Comparison of ENCODE assay signal across 16 cellular contexts in genomic region chr12:31214626-31215520, GRCh38.
DNase-seq lines count a peak whose midpoint lies in the region; ATAC-seq and TF ChIP-seq lines count a peak whose summit lies in the region.
"Had no signal": no experiment of that assay in that cellular context is flagged by ENCODE, and none has a peak within 500 bp of the region (broad histone marks: within the 10 kb centered on the region; RNA-seq: fewer than 3 reads in every experiment).

No MANE protein-coding gene starts in this region.

- H3K9me3 Mint-ChIP-seq in MCF 10A (ENCODE audit: unreplicated experiment): no peaks in the 10 kb centered on the region
- H3K9me3 Mint-ChIP-seq in chondrocyte (ENCODE audit: low read depth): no peaks in the 10 kb centered on the region
- H3K9me3 Mint-ChIP-seq in T-cell: no peaks in the 10 kb centered on the region
- H3K9me3 Mint-ChIP-seq in activated T-helper 1 cell treated with anti-CD3 and anti-CD28 coated beads, Interleukin-12 subunit alpha, Interleukin-12 subunit beta, Interleukin-2, Interleukin-4 antibody, amounts not matched to agents 30 ng/mL and 10 ng/mL and 1 ng/mL, durations not matched to agents 14 hours and 24 hours and 36 hours: no peaks in the 10 kb centered on the region
- H3K9me3 Mint-ChIP-seq: CD4-positive, alpha-beta memory T cell; HFFc6 had no signal

- H3K27ac Mint-ChIP-seq in MCF 10A (ENCODE audit: low read depth, unreplicated experiment): no peak overlapping the region
- no peak overlapping the region for H3K27ac Mint-ChIP-seq in chondrocyte (ENCODE audit: unreplicated experiment)
- no peak overlapping the region for H3K27ac Mint-ChIP-seq in T-cell
- no peak overlapping the region for H3K27ac Mint-ChIP-seq in activated T-helper 1 cell treated with anti-CD3 and anti-CD28 coated beads, Interleukin-12 subunit alpha, Interleukin-12 subunit beta, Interleukin-2, Interleukin-4 antibody, amounts not matched to agents 30 ng/mL and 10 ng/mL and 1 ng/mL, durations not matched to agents 14 hours and 24 hours and 36 hours
- H3K27ac Mint-ChIP-seq: CD14-positive monocyte; CD4-positive, alpha-beta memory T cell; HFFc6 had no signal

- H3K4me1 ChIP-seq in mammary epithelial cell (ENCODE audit: insufficient read depth, low read length) (peaks cover 17% of the 10 kb centered on the region), osteoblast (ENCODE audit: insufficient read depth, low read length) (no peaks in the 10 kb centered on the region), colonic mucosa (no peaks in the 10 kb centered on the region)
- H3K4me1 ChIP-seq: BLaER1 had no signal

- TF ChIP-seq CTCF in mammary epithelial cell (conservative IDR thresholded peaks at IDR 0.05 in 1 of 2, IDR thresholded peaks at IDR 0.05 in 1 of 2; ENCODE audit: extremely low read depth in 1 of 2, insufficient read depth in 1 of 2, low read depth in 1 of 2, low read length in 2 of 2) (no peak), MCF 10A (IDR thresholded peaks at IDR 0.05; ENCODE audit: unreplicated experiment) (no peak), chondrocyte (IDR thresholded peaks at IDR 0.05) (no peak), osteoblast (IDR thresholded peaks at IDR 0.05; ENCODE audit: extremely low read depth, low read depth, low read length) (no peak), colonic mucosa (IDR thresholded peaks at IDR 0.05) (no peak)

- H3K27me3 ChIP-seq in mammary epithelial cell (ENCODE audit: insufficient read depth, low read length): peaks cover 4% of the 10 kb centered on the region
- peaks cover 13% of the 10 kb centered on the region for H3K27me3 ChIP-seq in osteoblast (ENCODE audit: insufficient read depth, low read length)
- H3K27me3 ChIP-seq in colonic mucosa: no peaks in the 10 kb centered on the region
- H3K27me3 ChIP-seq: BLaER1 had no signal

- H2AFZ ChIP-seq in mammary epithelial cell (ENCODE audit: low read depth, low read length): peak overlapping the region; percentile 6
- H2AFZ ChIP-seq in osteoblast (ENCODE audit: low read length): no peak overlapping the region

- H3K4me3 Mint-ChIP-seq in MCF 10A (ENCODE audit: unreplicated experiment): no peak overlapping the region
- H3K4me3 Mint-ChIP-seq in chondrocyte (ENCODE audit: unreplicated experiment): no peak overlapping the region
- H3K4me3 Mint-ChIP-seq in T-cell: no peak overlapping the region
- no peak overlapping the region for H3K4me3 Mint-ChIP-seq in activated T-helper 1 cell treated with anti-CD3 and anti-CD28 coated beads, Interleukin-12 subunit alpha, Interleukin-12 subunit beta, Interleukin-2, Interleukin-4 antibody, amounts not matched to agents 30 ng/mL and 10 ng/mL and 1 ng/mL, durations not matched to agents 14 hours and 24 hours and 36 hours
- H3K4me3 Mint-ChIP-seq: CD14-positive monocyte; CD4-positive, alpha-beta memory T cell; HFFc6 had no signal

- no peak for ATAC-seq in T-cell (replicated peaks in 1 of 4)

- POLR2A ChIA-PET in MCF 10A (lab: Yijun Ruan, JAX): no interaction called here
- POLR2A ChIA-PET in T-cell (lab: Charles Lee): no interaction called here

- H3K79me2 ChIP-seq in mammary epithelial cell (ENCODE audit: insufficient read depth, low read length): no peaks in the 10 kb centered on the region
- H3K79me2 ChIP-seq in osteoblast (ENCODE audit: insufficient read depth, low read length): no peaks in the 10 kb centered on the region

- in situ Hi-C loops in mammary epithelial cell (cut with MboI; ENCODE audit: low sequenced_read_pairs in 2 of 2): no loop called here

- dilution Hi-C loops in mammary epithelial cell (cut with HindIII; ENCODE audit: low sequenced_read_pairs): no loop called here

- peak overlapping the region; percentile 15 for H3K4me2 ChIP-seq in mammary epithelial cell (ENCODE audit: insufficient read depth, low read depth, low read length)
- no peak overlapping the region for H3K4me2 ChIP-seq in osteoblast (ENCODE audit: insufficient read depth, low read length)
- H3K4me2 ChIP-seq: BLaER1 had no signal

- H3K4me1 Mint-ChIP-seq in MCF 10A (ENCODE audit: insufficient read depth, unreplicated experiment) (peaks cover 6% of the 10 kb centered on the region), chondrocyte (ENCODE audit: low read depth) (no peaks in the 10 kb centered on the region), T-cell (no peaks in the 10 kb centered on the region)
- H3K4me1 Mint-ChIP-seq in activated T-helper 1 cell treated with anti-CD3 and anti-CD28 coated beads, Interleukin-12 subunit alpha, Interleukin-12 subunit beta, Interleukin-2, Interleukin-4 antibody, amounts not matched to agents 30 ng/mL and 10 ng/mL and 1 ng/mL, durations not matched to agents 14 hours and 24 hours and 36 hours (ENCODE audit: low read depth): no peaks in the 10 kb centered on the region
- H3K4me1 Mint-ChIP-seq: CD14-positive monocyte; CD4-positive, alpha-beta memory T cell had no signal

- intact Hi-C loops in mammary epithelial cell (cut with micrococcal nuclease): loop anchor here (2.0 kb wide), 1 partner anchor 20 kb away; no protein-coding TSS in a partner anchor
- intact Hi-C loops in MCF 10A (cut with micrococcal nuclease): no loop called here
- intact Hi-C loops in activated T-helper 1 cell treated with anti-CD3 and anti-CD28 coated beads, Interleukin-12 subunit alpha, Interleukin-12 subunit beta, Interleukin-2, Interleukin-4 antibody, amounts not matched to agents 30 ng/mL and 10 ng/mL and 1 ng/mL, durations not matched to agents 14 hours and 24 hours and 36 hours (cut with micrococcal nuclease): no loop called here
- intact Hi-C loops in colonic mucosa (cut with DNase I): no loop called here

- peaks cover 13% of the 10 kb centered on the region for H3K27me3 Mint-ChIP-seq in MCF 10A (ENCODE audit: insufficient read depth, unreplicated experiment)
- peaks cover 40% of the 10 kb centered on the region for H3K27me3 Mint-ChIP-seq in chondrocyte (ENCODE audit: low read depth)
- peaks cover 7 to 13% of the 10 kb centered on the region in 2 donors for H3K27me3 Mint-ChIP-seq in T-cell
- H3K27me3 Mint-ChIP-seq in activated T-helper 1 cell treated with anti-CD3 and anti-CD28 coated beads, Interleukin-12 subunit alpha, Interleukin-12 subunit beta, Interleukin-2, Interleukin-4 antibody, amounts not matched to agents 30 ng/mL and 10 ng/mL and 1 ng/mL, durations not matched to agents 14 hours and 24 hours and 36 hours (ENCODE audit: insufficient read depth): peaks cover 2% of the 10 kb centered on the region

- H3K4me3 ChIP-seq in mammary epithelial cell (replicated peaks in 1 of 3; ENCODE audit: insufficient read depth in 1 of 3, low read depth in 2 of 3, low read length in 3 of 3) (no peak overlapping the region), osteoblast (ENCODE audit: insufficient read depth, low read length) (no peak overlapping the region), colonic mucosa (no peak overlapping the region)
- H3K4me3 ChIP-seq: BLaER1 had no signal

- BruUV-seq in mammary epithelial cell (replicated peaks; lab: Mats Ljungman, UMichigan): no TSS peak
- no TSS peak for BruUV-seq in MCF 10A (replicated peaks; lab: Mats Ljungman, UMichigan)

- H3K36me3 ChIP-seq in mammary epithelial cell (ENCODE audit: insufficient read depth, low read length) (no peaks in the 10 kb centered on the region), osteoblast (ENCODE audit: insufficient read depth, low read length) (no peaks in the 10 kb centered on the region), colonic mucosa (no peaks in the 10 kb centered on the region)
- H3K36me3 ChIP-seq: BLaER1 had no signal

- no peaks in the 10 kb centered on the region for H3K36me3 Mint-ChIP-seq in MCF 10A (ENCODE audit: insufficient read depth, unreplicated experiment)
- peaks cover 3% of the 10 kb centered on the region for H3K36me3 Mint-ChIP-seq in chondrocyte (ENCODE audit: low read depth)
- no peaks in the 10 kb centered on the region for H3K36me3 Mint-ChIP-seq in T-cell
- H3K36me3 Mint-ChIP-seq in activated T-helper 1 cell treated with anti-CD3 and anti-CD28 coated beads, Interleukin-12 subunit alpha, Interleukin-12 subunit beta, Interleukin-2, Interleukin-4 antibody, amounts not matched to agents 30 ng/mL and 10 ng/mL and 1 ng/mL, durations not matched to agents 14 hours and 24 hours and 36 hours (ENCODE audit: low read depth): no peaks in the 10 kb centered on the region
- H3K36me3 Mint-ChIP-seq: CD14-positive monocyte; CD4-positive, alpha-beta memory T cell had no signal

- CTCF ChIA-PET in mammary epithelial cell (lab: Charles Lee; ENCODE audit: low non-redundant PET): no interaction called here
- CTCF ChIA-PET in MCF 10A (lab: Yijun Ruan, JAX): interaction anchor here (0.5 to 2.1 kb wide), 3 partner anchors 18 to 24 kb away, joined by 3 to 5 read pairs (median 3); no protein-coding TSS in a partner anchor
- CTCF ChIA-PET in T-cell (lab: Charles Lee): no interaction called here

- no peaks in the 10 kb centered on the region for H3K9me3 ChIP-seq in mammary epithelial cell (replicated peaks; ENCODE audit: insufficient read depth, low read length)
- H3K9me3 ChIP-seq in osteoblast (ENCODE audit: low read depth, low read length): no peaks in the 10 kb centered on the region
- H3K9me3 ChIP-seq in colonic mucosa: no peaks in the 10 kb centered on the region
- H3K9me3 ChIP-seq: BLaER1 had no signal

- H3K9ac ChIP-seq in mammary epithelial cell (ENCODE audit: insufficient read depth, low read length) (no peak overlapping the region), colonic mucosa (ENCODE audit: low read depth in 2 of 2, low read length in 2 of 2) (no peak overlapping the region)
- H3K9ac ChIP-seq: BLaER1 had no signal

- H4K20me1 ChIP-seq in mammary epithelial cell (ENCODE audit: insufficient read depth, low read length) (no peaks in the 10 kb centered on the region), osteoblast (ENCODE audit: insufficient read depth, low read length) (no peaks in the 10 kb centered on the region)
- H4K20me1 ChIP-seq: BLaER1 had no signal

- no peak for DNase-seq in mammary epithelial cell
- no peak for DNase-seq in MCF 10A (ENCODE audit: unreplicated experiment)
- peak; percentile 41 for DNase-seq in chondrocyte (ENCODE audit: low spot score)
- peak; percentile 10 for DNase-seq in osteoblast (ENCODE audit: insufficient read length, low spot score, missing footprints)
- no peak for DNase-seq in T-cell
- DNase-seq in activated T-helper 1 cell treated with anti-CD3 and anti-CD28 coated beads, Interleukin-12 subunit alpha, Interleukin-12 subunit beta, Interleukin-2, Interleukin-4 antibody, amounts not matched to agents 30 ng/mL and 10 ng/mL and 1 ng/mL, durations not matched to agents 14 hours and 24 hours and 36 hours (ENCODE audit: low spot score): no peak
- DNase-seq in colonic mucosa: no peak
- DNase-seq: 8988T; CD4-positive, alpha-beta memory T cell; DMS153; GDM1; GOT3; H7; HFFc6 had no signal

- H3K27ac ChIP-seq in mammary epithelial cell (ENCODE audit: insufficient read depth, low read depth, low read length) (no peak overlapping the region), osteoblast (ENCODE audit: low read depth, low read length) (no peak overlapping the region), colonic mucosa (no peak overlapping the region)
- H3K27ac ChIP-seq: BLaER1 had no signal

- 92% methylated on average over 7 of the region's 7 CpGs for WGBS in mammary epithelial cell (ENCODE audit: low coverage, missing lambda C conversion rate)

Comparison
In these comparisons a context has a peak if more than half of its experiments do, and no peak if none do; other contexts are left out.
1. DNase-seq: peak in chondrocyte (single experiment) and osteoblast (single experiment); none in mammary epithelial cell (single experiment), MCF 10A (single experiment), T-cell (0 of 34), activated T-helper 1 cell treated with anti-CD3 and anti-CD28 coated beads, Interleukin-12 subunit alpha, Interleukin-12 subunit beta, Interleukin-2, Interleukin-4 antibody, amounts not matched to agents 30 ng/mL and 10 ng/mL and 1 ng/mL, durations not matched to agents 14 hours and 24 hours and 36 hours (single experiment) and colonic mucosa (single experiment).